ENCODE assay signal across 31 cellular contexts in the genomic region with DNA sequence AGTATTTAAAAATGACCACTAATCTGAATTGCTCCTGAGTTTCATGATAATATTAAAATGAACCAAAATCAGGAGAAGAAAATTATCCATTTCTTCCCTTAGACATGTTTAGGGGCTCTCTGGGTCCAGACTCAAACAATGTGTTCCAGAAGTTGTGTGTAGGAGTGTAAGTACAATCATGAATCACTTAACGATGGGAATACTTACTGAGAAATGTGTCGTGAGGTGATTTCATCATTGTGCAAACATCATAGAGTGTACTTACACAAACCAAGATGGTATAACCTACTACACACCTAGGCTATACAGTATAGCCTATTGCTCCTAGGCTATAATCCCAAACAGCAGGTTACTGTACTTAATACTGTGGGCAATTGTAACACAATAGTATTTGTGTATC.
"Had no signal": no experiment of that assay in that cellular context is flagged by ENCODE, and none has a peak within 500 bp of the region (broad histone marks: within the 10 kb centered on the region; RNA-seq: fewer than 3 reads in every experiment).

No MANE protein-coding gene starts in this region.

- H3K36me3 ChIP-seq: adrenal gland, cardiac muscle cell, colonic mucosa had no signal

- ATAC-seq: activated CD4-positive, alpha-beta T cell treated with anti-CD3 and anti-CD28 coated beads for 36 hours; activated CD8-positive, alpha-beta memory T cell treated with anti-CD3 and anti-CD28 coated beads, Interleukin-2, amount 10 ng/mL, durations not matched to agents 7 days and 5 days; activated CD8-positive, alpha-beta T cell treated with anti-CD3 and anti-CD28 coated beads, Interleukin-2, amount 10 ng/mL, durations not matched to agents 7 days and 5 days; activated naive CD8-positive, alpha-beta T cell treated with anti-CD3 and anti-CD28 coated beads, Interleukin-2, amount 50 U/mL, for 24 hours; body of pancreas; esophagus mucosa had no signal

- H3K27ac Mint-ChIP-seq: activated CD4-positive, alpha-beta memory T cell treated with anti-CD3 and anti-CD28 coated beads for 36 hours; activated CD4-positive, alpha-beta T cell treated with anti-CD3 and anti-CD28 coated beads for 36 hours; activated CD4-positive, alpha-beta T cell treated with anti-CD3 and anti-CD28 coated beads, Interleukin-2, amount 10 ng/mL, durations not matched to agents 24 days and 14 days; activated CD8-positive, alpha-beta memory T cell treated with anti-CD3 and anti-CD28 coated beads, Interleukin-2, amount 10 ng/mL, durations not matched to agents 7 days and 5 days; activated CD8-positive, alpha-beta T cell treated with anti-CD3 and anti-CD28 coated beads, Interleukin-2, amount 10 ng/mL, durations not matched to agents 7 days and 5 days; activated naive CD4-positive, alpha-beta T cell treated with anti-CD3 and anti-CD28 coated beads for 36 hours; activated naive CD4-positive, alpha-beta T cell treated with anti-CD3 and anti-CD28 coated beads, Interleukin-2, amount 50 U/mL, for 24 hours; activated naive CD8-positive, alpha-beta T cell treated with anti-CD3 and anti-CD28 coated beads for 36 hours; activated naive CD8-positive, alpha-beta T cell treated with anti-CD3 and anti-CD28 coated beads, Interleukin-2, amount 50 U/mL, for 24 hours; activated T-helper 1 cell treated with anti-CD3 and anti-CD28 coated beads, Interleukin-12 subunit alpha, Interleukin-12 subunit beta, Interleukin-2, Interleukin-4 antibody, amounts not matched to agents 30 ng/mL and 10 ng/mL and 1 ng/mL, durations not matched to agents 14 hours and 24 hours and 36 hours; activated T-helper 2 cell treated with anti-CD3 and anti-CD28 coated beads, Interferon-gamma antibody, Interleukin-2, Interleukin-4, amounts not matched to agents 10 μg/mL and 5 μg/mL and 100 μg/mL, durations not matched to agents 14 hours and 24 hours and 36 hours; T-helper 1 cell treated with Interleukin-12 subunit alpha and Interleukin-12 subunit beta and Interleukin-4 antibody, amounts not matched to agents 30 μg/mL and 1 μg/mL, for 36 hours had no signal

- H3K4me1 ChIP-seq: adrenal gland, body of pancreas, colonic mucosa had no signal

- H3K4me1 Mint-ChIP-seq: activated CD4-positive, alpha-beta T cell treated with anti-CD3 and anti-CD28 coated beads for 36 hours; activated CD4-positive, alpha-beta T cell treated with anti-CD3 and anti-CD28 coated beads, Interleukin-2, amount 10 ng/mL, durations not matched to agents 24 days and 14 days; activated CD8-positive, alpha-beta memory T cell treated with anti-CD3 and anti-CD28 coated beads, Interleukin-2, amount 10 ng/mL, durations not matched to agents 7 days and 5 days; activated naive CD4-positive, alpha-beta T cell treated with anti-CD3 and anti-CD28 coated beads, Interleukin-2, amount 50 U/mL, for 24 hours; activated naive CD8-positive, alpha-beta T cell treated with anti-CD3 and anti-CD28 coated beads for 36 hours; activated naive CD8-positive, alpha-beta T cell treated with anti-CD3 and anti-CD28 coated beads, Interleukin-2, amount 50 U/mL, for 24 hours had no signal

- H3K4me3 Mint-ChIP-seq: activated CD4-positive, alpha-beta memory T cell treated with anti-CD3 and anti-CD28 coated beads for 36 hours; activated CD4-positive, alpha-beta T cell treated with anti-CD3 and anti-CD28 coated beads for 36 hours; activated CD4-positive, alpha-beta T cell treated with anti-CD3 and anti-CD28 coated beads, Interleukin-2, amount 10 ng/mL, durations not matched to agents 24 days and 14 days; activated CD8-positive, alpha-beta memory T cell treated with anti-CD3 and anti-CD28 coated beads, Interleukin-2, amount 10 ng/mL, durations not matched to agents 7 days and 5 days; activated CD8-positive, alpha-beta T cell treated with anti-CD3 and anti-CD28 coated beads, Interleukin-2, amount 10 ng/mL, durations not matched to agents 7 days and 5 days; activated naive CD4-positive, alpha-beta T cell treated with anti-CD3 and anti-CD28 coated beads for 36 hours; activated naive CD4-positive, alpha-beta T cell treated with anti-CD3 and anti-CD28 coated beads, Interleukin-2, amount 50 U/mL, for 24 hours; activated naive CD8-positive, alpha-beta T cell treated with anti-CD3 and anti-CD28 coated beads for 36 hours; activated naive CD8-positive, alpha-beta T cell treated with anti-CD3 and anti-CD28 coated beads, Interleukin-2, amount 50 U/mL, for 24 hours; activated T-helper 1 cell treated with anti-CD3 and anti-CD28 coated beads, Interleukin-12 subunit alpha, Interleukin-12 subunit beta, Interleukin-2, Interleukin-4 antibody, amounts not matched to agents 30 ng/mL and 10 ng/mL and 1 ng/mL, durations not matched to agents 14 hours and 24 hours and 36 hours; T-helper 1 cell treated with Interleukin-12 subunit alpha and Interleukin-12 subunit beta and Interleukin-4 antibody, amounts not matched to agents 30 μg/mL and 1 μg/mL, for 36 hours had no signal

- H3K27me3 ChIP-seq: adrenal gland, body of pancreas, cardiac muscle cell, colonic mucosa had no signal

- H3K9me3 ChIP-seq: adrenal gland, body of pancreas, colonic mucosa had no signal

- H3K27me3 Mint-ChIP-seq: activated CD4-positive, alpha-beta memory T cell treated with anti-CD3 and anti-CD28 coated beads for 36 hours; activated CD4-positive, alpha-beta T cell treated with anti-CD3 and anti-CD28 coated beads, Interleukin-2, amount 10 ng/mL, durations not matched to agents 24 days and 14 days; activated CD8-positive, alpha-beta memory T cell treated with anti-CD3 and anti-CD28 coated beads, Interleukin-2, amount 10 ng/mL, durations not matched to agents 7 days and 5 days; activated naive CD4-positive, alpha-beta T cell treated with anti-CD3 and anti-CD28 coated beads, Interleukin-2, amount 50 U/mL, for 24 hours; activated naive CD8-positive, alpha-beta T cell treated with anti-CD3 and anti-CD28 coated beads, Interleukin-2, amount 50 U/mL, for 24 hours had no signal

- DNase-seq: activated CD4-positive, alpha-beta memory T cell treated with anti-CD3 and anti-CD28 coated beads for 36 hours; activated CD4-positive, alpha-beta T cell treated with anti-CD3 and anti-CD28 coated beads for 36 hours; activated CD4-positive, alpha-beta T cell treated with anti-CD3 and anti-CD28 coated beads, Interleukin-2, amount 10 ng/mL, durations not matched to agents 24 days and 14 days; activated CD4-positive, CD25-positive, alpha-beta regulatory T cell; activated CD4-positive, CD25-positive, alpha-beta regulatory T cell treated with anti-CD3 and anti-CD28 coated beads, Interleukin-2, amount 50 U/mL, for 72 hours; activated CD8-positive, alpha-beta memory T cell treated with anti-CD3 and anti-CD28 coated beads, Interleukin-2, amount 10 ng/mL, durations not matched to agents 7 days and 5 days; activated CD8-positive, alpha-beta memory T cell treated with anti-CD3 and anti-CD28 coated beads, Interleukin-2, amount 50 U/mL, for 4 hours; activated CD8-positive, alpha-beta T cell treated with anti-CD3 and anti-CD28 coated beads, Interleukin-2, amount 10 ng/mL, durations not matched to agents 7 days and 5 days; activated effector memory CD4-positive, alpha-beta T cell treated with anti-CD3 and anti-CD28 coated beads, Interleukin-2, amount 50 U/mL, for 16 hours; activated naive CD4-positive, alpha-beta T cell treated with anti-CD3 and anti-CD28 coated beads for 36 hours; activated naive CD8-positive, alpha-beta T cell treated with anti-CD3 and anti-CD28 coated beads for 36 hours; activated naive CD8-positive, alpha-beta T cell treated with anti-CD3 and anti-CD28 coated beads, Interleukin-2, amount 50 U/mL, for 24 hours; activated T-cell treated with anti-CD3 and anti-CD28 coated beads, Interleukin-2, amount 50 U/mL, for 1 hour; activated T-cell treated with anti-CD3 and anti-CD28 coated beads, Interleukin-2, amount 50 U/mL, for 48 hours; adrenal gland; amygdala; aorta; body of pancreas; central memory CD4-positive, alpha-beta T cell; cerebellar nuclear complex; colonic mucosa; effector CD8-positive, alpha-beta T cell; foreskin fibroblast; head of caudate nucleus; T-helper 9 cell had no signal

- H3K9me3 Mint-ChIP-seq: activated CD4-positive, alpha-beta T cell treated with anti-CD3 and anti-CD28 coated beads, Interleukin-2, amount 10 ng/mL, durations not matched to agents 24 days and 14 days; activated naive CD4-positive, alpha-beta T cell treated with anti-CD3 and anti-CD28 coated beads, Interleukin-2, amount 50 U/mL, for 24 hours; activated naive CD8-positive, alpha-beta T cell treated with anti-CD3 and anti-CD28 coated beads, Interleukin-2, amount 50 U/mL, for 24 hours; activated T-helper 1 cell treated with anti-CD3 and anti-CD28 coated beads, Interleukin-12 subunit alpha, Interleukin-12 subunit beta, Interleukin-2, Interleukin-4 antibody, amounts not matched to agents 30 ng/mL and 10 ng/mL and 1 ng/mL, durations not matched to agents 14 hours and 24 hours and 36 hours; activated T-helper 2 cell treated with anti-CD3 and anti-CD28 coated beads, Interferon-gamma antibody, Interleukin-2, Interleukin-4, amounts not matched to agents 10 μg/mL and 5 μg/mL and 100 μg/mL, durations not matched to agents 14 hours and 24 hours and 36 hours; T-helper 1 cell treated with Interleukin-12 subunit alpha and Interleukin-12 subunit beta and Interleukin-4 antibody, amounts not matched to agents 30 μg/mL and 1 μg/mL, for 36 hours had no signal

- H3K4me3 ChIP-seq: adrenal gland, body of pancreas, cardiac muscle cell, colonic mucosa had no signal
